1 cellular context compared by ENCODE assay signal in the genomic region with DNA sequence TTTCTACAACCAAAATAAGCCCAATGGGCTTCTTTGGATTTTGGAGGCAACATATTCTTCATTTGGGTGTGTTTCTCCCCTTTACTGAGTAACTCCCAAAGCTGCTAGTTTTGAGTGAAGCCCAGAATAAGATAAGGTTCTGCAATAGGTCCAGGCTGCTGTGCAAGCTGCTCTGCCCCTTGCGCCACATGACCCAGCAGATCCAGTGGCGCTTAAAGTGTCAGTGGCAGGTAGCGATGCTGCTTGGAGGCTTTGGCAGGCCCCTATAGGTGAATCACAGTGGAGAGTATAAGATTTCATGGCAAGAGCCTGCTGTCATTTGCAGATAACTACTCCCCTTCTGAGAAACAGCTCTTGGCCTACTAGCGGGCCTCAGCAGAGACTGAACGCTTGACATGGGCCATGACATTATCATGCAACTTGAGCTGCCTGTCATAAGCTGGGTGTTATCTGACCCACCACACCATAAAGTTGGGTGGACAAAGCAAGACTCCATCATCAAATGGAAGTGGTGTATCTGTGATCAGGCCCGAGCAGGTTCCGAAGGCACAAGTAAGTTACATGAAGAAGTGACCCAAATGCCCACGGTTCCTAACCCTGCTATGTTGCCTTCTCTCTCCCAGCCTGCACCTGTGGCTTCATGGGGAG.
A peak's percentile ranks its signal among the peaks of the same experiment; 100 is the strongest.
TF ChIP-seq lines count a peak whose summit lies in the region.

No MANE protein-coding gene starts in this region.

TF ChIP-seq in K562, 482 proteins besides CTCF, POLR2A, EP300 and RAD21 (continued from another document and continues in another):
- TF ChIP-seq, protein P1, sequence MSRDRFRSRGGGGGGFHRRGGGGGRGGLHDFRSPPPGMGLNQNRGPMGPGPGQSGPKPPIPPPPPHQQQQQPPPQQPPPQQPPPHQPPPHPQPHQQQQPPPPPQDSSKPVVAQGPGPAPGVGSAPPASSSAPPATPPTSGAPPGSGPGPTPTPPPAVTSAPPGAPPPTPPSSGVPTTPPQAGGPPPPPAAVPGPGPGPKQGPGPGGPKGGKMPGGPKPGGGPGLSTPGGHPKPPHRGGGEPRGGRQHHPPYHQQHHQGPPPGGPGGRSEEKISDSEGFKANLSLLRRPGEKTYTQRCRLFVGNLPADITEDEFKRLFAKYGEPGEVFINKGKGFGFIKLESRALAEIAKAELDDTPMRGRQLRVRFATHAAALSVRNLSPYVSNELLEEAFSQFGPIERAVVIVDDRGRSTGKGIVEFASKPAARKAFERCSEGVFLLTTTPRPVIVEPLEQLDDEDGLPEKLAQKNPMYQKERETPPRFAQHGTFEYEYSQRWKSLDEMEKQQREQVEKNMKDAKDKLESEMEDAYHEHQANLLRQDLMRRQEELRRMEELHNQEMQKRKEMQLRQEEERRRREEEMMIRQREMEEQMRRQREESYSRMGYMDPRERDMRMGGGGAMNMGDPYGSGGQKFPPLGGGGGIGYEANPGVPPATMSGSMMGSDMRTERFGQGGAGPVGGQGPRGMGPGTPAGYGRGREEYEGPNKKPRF (IDR thresholded peaks at IDR 0.05; ENCODE audit: low read depth, low read length), result no peak
- TF ChIP-seq, protein P2, sequence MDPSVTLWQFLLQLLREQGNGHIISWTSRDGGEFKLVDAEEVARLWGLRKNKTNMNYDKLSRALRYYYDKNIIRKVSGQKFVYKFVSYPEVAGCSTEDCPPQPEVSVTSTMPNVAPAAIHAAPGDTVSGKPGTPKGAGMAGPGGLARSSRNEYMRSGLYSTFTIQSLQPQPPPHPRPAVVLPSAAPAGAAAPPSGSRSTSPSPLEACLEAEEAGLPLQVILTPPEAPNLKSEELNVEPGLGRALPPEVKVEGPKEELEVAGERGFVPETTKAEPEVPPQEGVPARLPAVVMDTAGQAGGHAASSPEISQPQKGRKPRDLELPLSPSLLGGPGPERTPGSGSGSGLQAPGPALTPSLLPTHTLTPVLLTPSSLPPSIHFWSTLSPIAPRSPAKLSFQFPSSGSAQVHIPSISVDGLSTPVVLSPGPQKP (CRISPR knock-in tag; IDR thresholded peaks at IDR 0.05), result no peak
- TF ChIP-seq BRD4 (IDR thresholded peaks at IDR 0.05) (no peak), ZKSCAN1 (IDR thresholded peaks at IDR 0.05; ENCODE audit: low read depth, low read length) (no peak), TOE1 (IDR thresholded peaks at IDR 0.05; ENCODE audit: borderline replicate concordance) (peak; percentile 62; the same call in 1 of the 2 replicates), TOE1 (CRISPR knock-in tag; IDR thresholded peaks at IDR 0.05; ENCODE audit: borderline replicate concordance, low read depth) (no peak), TGIF2 (CRISPR knock-in tag; IDR thresholded peaks at IDR 0.05) (no peak), CC2D1A (IDR thresholded peaks at IDR 0.05) (peak; percentile 86; the same call in 1 of the 2 replicates), GABPB1 (CRISPR knock-in tag; IDR thresholded peaks at IDR 0.05) (no peak), EZH2 (IDR thresholded peaks at IDR 0.05; ENCODE audit: borderline replicate concordance, low read depth, low read length) (no peak), ADNP (tag; IDR thresholded peaks at IDR 0.05) (no peak), FOXK1 (CRISPR knock-in tag; IDR thresholded peaks at IDR 0.05; ENCODE audit: borderline replicate concordance) (no peak), HMGN3 (IDR thresholded peaks at IDR 0.05; ENCODE audit: borderline replicate concordance, extremely low read depth, insufficient read length, low read depth, low read length) (peak; percentile 70), NONO (IDR thresholded peaks at IDR 0.05; ENCODE audit: low read depth in 2 of 2, low read length in 1 of 2) (no peak), HDAC2 (IDR thresholded peaks at IDR 0.05) (peak; percentile 100), FUS (optimal IDR thresholded peaks at IDR 0.05; ENCODE audit: low read depth, low read length) (no peak), ZZZ3 (IDR thresholded peaks at IDR 0.05) (no peak), ZNF717 (CRISPR knock-in tag; IDR thresholded peaks at IDR 0.05) (no peak)
- TF ChIP-seq, protein P3, sequence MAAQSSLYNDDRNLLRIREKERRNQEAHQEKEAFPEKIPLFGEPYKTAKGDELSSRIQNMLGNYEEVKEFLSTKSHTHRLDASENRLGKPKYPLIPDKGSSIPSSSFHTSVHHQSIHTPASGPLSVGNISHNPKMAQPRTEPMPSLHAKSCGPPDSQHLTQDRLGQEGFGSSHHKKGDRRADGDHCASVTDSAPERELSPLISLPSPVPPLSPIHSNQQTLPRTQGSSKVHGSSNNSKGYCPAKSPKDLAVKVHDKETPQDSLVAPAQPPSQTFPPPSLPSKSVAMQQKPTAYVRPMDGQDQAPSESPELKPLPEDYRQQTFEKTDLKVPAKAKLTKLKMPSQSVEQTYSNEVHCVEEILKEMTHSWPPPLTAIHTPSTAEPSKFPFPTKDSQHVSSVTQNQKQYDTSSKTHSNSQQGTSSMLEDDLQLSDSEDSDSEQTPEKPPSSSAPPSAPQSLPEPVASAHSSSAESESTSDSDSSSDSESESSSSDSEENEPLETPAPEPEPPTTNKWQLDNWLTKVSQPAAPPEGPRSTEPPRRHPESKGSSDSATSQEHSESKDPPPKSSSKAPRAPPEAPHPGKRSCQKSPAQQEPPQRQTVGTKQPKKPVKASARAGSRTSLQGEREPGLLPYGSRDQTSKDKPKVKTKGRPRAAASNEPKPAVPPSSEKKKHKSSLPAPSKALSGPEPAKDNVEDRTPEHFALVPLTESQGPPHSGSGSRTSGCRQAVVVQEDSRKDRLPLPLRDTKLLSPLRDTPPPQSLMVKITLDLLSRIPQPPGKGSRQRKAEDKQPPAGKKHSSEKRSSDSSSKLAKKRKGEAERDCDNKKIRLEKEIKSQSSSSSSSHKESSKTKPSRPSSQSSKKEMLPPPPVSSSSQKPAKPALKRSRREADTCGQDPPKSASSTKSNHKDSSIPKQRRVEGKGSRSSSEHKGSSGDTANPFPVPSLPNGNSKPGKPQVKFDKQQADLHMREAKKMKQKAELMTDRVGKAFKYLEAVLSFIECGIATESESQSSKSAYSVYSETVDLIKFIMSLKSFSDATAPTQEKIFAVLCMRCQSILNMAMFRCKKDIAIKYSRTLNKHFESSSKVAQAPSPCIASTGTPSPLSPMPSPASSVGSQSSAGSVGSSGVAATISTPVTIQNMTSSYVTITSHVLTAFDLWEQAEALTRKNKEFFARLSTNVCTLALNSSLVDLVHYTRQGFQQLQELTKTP (IDR thresholded peaks at IDR 0.05; ENCODE audit: low read depth in 1 of 2, partially characterized antibody in 2 of 2), result no peak
- TF ChIP-seq, protein P4, sequence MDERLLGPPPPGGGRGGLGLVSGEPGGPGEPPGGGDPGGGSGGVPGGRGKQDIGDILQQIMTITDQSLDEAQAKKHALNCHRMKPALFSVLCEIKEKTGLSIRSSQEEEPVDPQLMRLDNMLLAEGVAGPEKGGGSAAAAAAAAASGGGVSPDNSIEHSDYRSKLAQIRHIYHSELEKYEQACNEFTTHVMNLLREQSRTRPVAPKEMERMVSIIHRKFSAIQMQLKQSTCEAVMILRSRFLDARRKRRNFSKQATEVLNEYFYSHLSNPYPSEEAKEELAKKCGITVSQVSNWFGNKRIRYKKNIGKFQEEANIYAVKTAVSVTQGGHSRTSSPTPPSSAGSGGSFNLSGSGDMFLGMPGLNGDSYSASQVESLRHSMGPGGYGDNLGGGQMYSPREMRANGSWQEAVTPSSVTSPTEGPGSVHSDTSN (CRISPR knock-in tag; IDR thresholded peaks at IDR 0.05; ENCODE audit: low read depth), result no peak
- TF ChIP-seq, protein P4 (tag; conservative IDR thresholded peaks at IDR 0.05; ENCODE audit: low read depth), result peak; percentile 87
- TF ChIP-seq, protein P5, sequence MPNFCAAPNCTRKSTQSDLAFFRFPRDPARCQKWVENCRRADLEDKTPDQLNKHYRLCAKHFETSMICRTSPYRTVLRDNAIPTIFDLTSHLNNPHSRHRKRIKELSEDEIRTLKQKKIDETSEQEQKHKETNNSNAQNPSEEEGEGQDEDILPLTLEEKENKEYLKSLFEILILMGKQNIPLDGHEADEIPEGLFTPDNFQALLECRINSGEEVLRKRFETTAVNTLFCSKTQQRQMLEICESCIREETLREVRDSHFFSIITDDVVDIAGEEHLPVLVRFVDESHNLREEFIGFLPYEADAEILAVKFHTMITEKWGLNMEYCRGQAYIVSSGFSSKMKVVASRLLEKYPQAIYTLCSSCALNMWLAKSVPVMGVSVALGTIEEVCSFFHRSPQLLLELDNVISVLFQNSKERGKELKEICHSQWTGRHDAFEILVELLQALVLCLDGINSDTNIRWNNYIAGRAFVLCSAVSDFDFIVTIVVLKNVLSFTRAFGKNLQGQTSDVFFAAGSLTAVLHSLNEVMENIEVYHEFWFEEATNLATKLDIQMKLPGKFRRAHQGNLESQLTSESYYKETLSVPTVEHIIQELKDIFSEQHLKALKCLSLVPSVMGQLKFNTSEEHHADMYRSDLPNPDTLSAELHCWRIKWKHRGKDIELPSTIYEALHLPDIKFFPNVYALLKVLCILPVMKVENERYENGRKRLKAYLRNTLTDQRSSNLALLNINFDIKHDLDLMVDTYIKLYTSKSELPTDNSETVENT (CRISPR knock-in tag; IDR thresholded peaks at IDR 0.05), result no peak
- TF ChIP-seq, protein P6, sequence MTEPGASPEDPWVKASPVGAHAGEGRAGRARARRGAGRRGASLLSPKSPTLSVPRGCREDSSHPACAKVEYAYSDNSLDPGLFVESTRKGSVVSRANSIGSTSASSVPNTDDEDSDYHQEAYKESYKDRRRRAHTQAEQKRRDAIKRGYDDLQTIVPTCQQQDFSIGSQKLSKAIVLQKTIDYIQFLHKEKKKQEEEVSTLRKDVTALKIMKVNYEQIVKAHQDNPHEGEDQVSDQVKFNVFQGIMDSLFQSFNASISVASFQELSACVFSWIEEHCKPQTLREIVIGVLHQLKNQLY (CRISPR knock-in tag; conservative IDR thresholded peaks at IDR 0.05), result no peak
- TF ChIP-seq, protein P7, sequence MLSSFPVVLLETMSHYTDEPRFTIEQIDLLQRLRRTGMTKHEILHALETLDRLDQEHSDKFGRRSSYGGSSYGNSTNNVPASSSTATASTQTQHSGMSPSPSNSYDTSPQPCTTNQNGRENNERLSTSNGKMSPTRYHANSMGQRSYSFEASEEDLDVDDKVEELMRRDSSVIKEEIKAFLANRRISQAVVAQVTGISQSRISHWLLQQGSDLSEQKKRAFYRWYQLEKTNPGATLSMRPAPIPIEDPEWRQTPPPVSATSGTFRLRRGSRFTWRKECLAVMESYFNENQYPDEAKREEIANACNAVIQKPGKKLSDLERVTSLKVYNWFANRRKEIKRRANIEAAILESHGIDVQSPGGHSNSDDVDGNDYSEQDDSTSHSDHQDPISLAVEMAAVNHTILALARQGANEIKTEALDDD (IDR thresholded peaks at IDR 0.05), result peak; percentile 85
- TF ChIP-seq, protein P8, sequence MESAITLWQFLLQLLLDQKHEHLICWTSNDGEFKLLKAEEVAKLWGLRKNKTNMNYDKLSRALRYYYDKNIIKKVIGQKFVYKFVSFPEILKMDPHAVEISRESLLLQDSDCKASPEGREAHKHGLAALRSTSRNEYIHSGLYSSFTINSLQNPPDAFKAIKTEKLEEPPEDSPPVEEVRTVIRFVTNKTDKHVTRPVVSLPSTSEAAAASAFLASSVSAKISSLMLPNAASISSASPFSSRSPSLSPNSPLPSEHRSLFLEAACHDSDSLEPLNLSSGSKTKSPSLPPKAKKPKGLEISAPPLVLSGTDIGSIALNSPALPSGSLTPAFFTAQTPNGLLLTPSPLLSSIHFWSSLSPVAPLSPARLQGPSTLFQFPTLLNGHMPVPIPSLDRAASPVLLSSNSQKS (CRISPR knock-in tag; IDR thresholded peaks at IDR 0.05), result no peak
- TF ChIP-seq, protein P9, sequence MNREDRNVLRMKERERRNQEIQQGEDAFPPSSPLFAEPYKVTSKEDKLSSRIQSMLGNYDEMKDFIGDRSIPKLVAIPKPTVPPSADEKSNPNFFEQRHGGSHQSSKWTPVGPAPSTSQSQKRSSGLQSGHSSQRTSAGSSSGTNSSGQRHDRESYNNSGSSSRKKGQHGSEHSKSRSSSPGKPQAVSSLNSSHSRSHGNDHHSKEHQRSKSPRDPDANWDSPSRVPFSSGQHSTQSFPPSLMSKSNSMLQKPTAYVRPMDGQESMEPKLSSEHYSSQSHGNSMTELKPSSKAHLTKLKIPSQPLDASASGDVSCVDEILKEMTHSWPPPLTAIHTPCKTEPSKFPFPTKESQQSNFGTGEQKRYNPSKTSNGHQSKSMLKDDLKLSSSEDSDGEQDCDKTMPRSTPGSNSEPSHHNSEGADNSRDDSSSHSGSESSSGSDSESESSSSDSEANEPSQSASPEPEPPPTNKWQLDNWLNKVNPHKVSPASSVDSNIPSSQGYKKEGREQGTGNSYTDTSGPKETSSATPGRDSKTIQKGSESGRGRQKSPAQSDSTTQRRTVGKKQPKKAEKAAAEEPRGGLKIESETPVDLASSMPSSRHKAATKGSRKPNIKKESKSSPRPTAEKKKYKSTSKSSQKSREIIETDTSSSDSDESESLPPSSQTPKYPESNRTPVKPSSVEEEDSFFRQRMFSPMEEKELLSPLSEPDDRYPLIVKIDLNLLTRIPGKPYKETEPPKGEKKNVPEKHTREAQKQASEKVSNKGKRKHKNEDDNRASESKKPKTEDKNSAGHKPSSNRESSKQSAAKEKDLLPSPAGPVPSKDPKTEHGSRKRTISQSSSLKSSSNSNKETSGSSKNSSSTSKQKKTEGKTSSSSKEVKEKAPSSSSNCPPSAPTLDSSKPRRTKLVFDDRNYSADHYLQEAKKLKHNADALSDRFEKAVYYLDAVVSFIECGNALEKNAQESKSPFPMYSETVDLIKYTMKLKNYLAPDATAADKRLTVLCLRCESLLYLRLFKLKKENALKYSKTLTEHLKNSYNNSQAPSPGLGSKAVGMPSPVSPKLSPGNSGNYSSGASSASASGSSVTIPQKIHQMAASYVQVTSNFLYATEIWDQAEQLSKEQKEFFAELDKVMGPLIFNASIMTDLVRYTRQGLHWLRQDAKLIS (CRISPR knock-in tag; IDR thresholded peaks at IDR 0.05), result no peak
- TF ChIP-seq, protein P10, sequence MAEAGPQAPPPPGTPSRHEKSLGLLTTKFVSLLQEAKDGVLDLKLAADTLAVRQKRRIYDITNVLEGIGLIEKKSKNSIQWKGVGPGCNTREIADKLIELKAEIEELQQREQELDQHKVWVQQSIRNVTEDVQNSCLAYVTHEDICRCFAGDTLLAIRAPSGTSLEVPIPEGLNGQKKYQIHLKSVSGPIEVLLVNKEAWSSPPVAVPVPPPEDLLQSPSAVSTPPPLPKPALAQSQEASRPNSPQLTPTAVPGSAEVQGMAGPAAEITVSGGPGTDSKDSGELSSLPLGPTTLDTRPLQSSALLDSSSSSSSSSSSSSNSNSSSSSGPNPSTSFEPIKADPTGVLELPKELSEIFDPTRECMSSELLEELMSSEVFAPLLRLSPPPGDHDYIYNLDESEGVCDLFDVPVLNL (CRISPR knock-in tag; IDR thresholded peaks at IDR 0.05; ENCODE audit: low read depth), result no peak
- TF ChIP-seq, protein P11, sequence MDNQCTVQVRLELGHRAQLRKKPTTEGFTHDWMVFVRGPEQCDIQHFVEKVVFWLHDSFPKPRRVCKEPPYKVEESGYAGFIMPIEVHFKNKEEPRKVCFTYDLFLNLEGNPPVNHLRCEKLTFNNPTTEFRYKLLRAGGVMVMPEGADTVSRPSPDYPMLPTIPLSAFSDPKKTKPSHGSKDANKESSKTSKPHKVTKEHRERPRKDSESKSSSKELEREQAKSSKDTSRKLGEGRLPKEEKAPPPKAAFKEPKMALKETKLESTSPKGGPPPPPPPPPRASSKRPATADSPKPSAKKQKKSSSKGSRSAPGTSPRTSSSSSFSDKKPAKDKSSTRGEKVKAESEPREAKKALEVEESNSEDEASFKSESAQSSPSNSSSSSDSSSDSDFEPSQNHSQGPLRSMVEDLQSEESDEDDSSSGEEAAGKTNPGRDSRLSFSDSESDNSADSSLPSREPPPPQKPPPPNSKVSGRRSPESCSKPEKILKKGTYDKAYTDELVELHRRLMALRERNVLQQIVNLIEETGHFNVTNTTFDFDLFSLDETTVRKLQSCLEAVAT (IDR thresholded peaks at IDR 0.05), result no peak
